Comparison of ENCODE assay signal across 8 cellular contexts in the genomic region with DNA sequence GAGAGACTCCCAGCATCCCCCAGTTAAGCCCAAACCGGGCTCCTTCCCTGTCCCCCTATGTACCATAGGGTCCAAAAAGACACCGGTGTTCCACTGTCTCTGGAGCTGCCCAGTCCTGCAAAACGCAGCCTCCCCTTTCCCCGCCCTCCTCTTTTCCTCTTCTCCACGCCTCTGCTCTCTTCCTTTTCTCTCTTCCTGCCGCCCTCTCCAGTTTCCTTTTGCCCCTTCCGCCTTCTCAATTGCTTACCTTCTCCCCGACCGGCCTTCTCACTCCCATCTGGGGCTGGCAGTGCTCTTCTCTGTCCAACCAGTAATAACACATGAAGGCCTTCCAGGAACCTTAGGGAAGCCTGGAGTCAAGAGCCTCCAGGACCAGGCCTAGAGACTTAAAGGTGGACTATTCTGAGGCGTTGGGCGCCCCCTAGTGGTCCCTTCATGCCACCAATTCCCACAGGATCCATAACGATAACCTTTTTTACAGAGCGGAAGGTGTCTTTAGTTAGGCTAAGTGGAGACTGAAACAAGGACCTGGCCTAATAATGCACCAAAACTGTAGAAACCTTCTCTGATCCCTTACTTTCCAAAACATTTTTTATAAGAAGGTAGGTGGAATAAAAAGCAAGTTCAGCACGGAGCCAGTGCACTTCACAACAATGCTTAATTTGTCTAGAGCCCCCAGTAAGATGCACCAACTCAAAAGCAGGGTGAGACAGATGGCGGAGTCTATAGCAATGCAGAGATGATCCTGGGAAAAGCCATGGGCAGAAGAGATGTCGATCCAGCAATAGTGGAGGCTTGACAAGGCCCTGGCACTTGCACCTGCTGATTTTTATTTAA. TPM values are rescaled to one million over a fixed set of nuclear protein-coding genes. Genes with fewer than 3 reads are reported as not detected.
DNase-seq lines count a peak whose midpoint lies in the region; ATAC-seq, FAIRE-seq and TF ChIP-seq lines count a peak whose summit lies in the region.

No MANE protein-coding gene starts in this region.

- WGBS in testis, 2 donors: 47 to 49% methylated on average over 16 of the region's 16 CpGs

- peak; percentile 69 for ATAC-seq in GM18909 (IDR thresholded peaks at IDR 0.05; ENCODE audit: poor library complexity, unreplicated experiment)

- H3K4me1 ChIP-seq in testis: no peaks in the 10 kb centered on the region

- H3K27ac ChIP-seq in testis: no peak overlapping the region

- H3K4me3 ChIP-seq in fibroblast of villous mesenchyme (ENCODE audit: low read depth, low read length): no peak overlapping the region
- no peak overlapping the region for H3K4me3 ChIP-seq in testis

- H3K9me3 Mint-ChIP-seq in activated T-helper 1 cell treated with anti-CD3 and anti-CD28 coated beads, Interleukin-12 subunit alpha, Interleukin-12 subunit beta, Interleukin-2, Interleukin-4 antibody, amounts not matched to agents 30 ng/mL and 10 ng/mL and 1 ng/mL, durations not matched to agents 14 hours and 24 hours and 36 hours: no peaks in the 10 kb centered on the region

- peaks cover 8% of the 10 kb centered on the region for H3K27me3 Mint-ChIP-seq in activated T-helper 1 cell treated with anti-CD3 and anti-CD28 coated beads, Interleukin-12 subunit alpha, Interleukin-12 subunit beta, Interleukin-2, Interleukin-4 antibody, amounts not matched to agents 30 ng/mL and 10 ng/mL and 1 ng/mL, durations not matched to agents 14 hours and 24 hours and 36 hours (ENCODE audit: insufficient read depth)

- intact Hi-C loops in activated T-helper 1 cell treated with anti-CD3 and anti-CD28 coated beads, Interleukin-12 subunit alpha, Interleukin-12 subunit beta, Interleukin-2, Interleukin-4 antibody, amounts not matched to agents 30 ng/mL and 10 ng/mL and 1 ng/mL, durations not matched to agents 14 hours and 24 hours and 36 hours (cut with micrococcal nuclease): loop anchor here (1.0 to 10.0 kb wide), 4 partner anchors 79 to 1075 kb away; no protein-coding TSS in a partner anchor
- intact Hi-C loops in testis (cut with DNase I; ENCODE audit: low total_unique reads): no loop called here

- no peak for FAIRE-seq in RCC 7860 (lab: Jason Lieb, UNC)

- in situ Hi-C loops in KBM-7 (cut with MboI; ENCODE audit: low pct_unique_long_range_greater_than_20kb, low sequenced_read_pairs): no loop called here

- no peaks in the 10 kb centered on the region for H3K4me1 Mint-ChIP-seq in activated T-helper 1 cell treated with anti-CD3 and anti-CD28 coated beads, Interleukin-12 subunit alpha, Interleukin-12 subunit beta, Interleukin-2, Interleukin-4 antibody, amounts not matched to agents 30 ng/mL and 10 ng/mL and 1 ng/mL, durations not matched to agents 14 hours and 24 hours and 36 hours (ENCODE audit: low read depth)

- DNase-seq in AG08395 (ENCODE audit: low spot score): peak; percentile 78
- DNase-seq in KBM-7: peak; percentile 83
- peak; percentile 39 for DNase-seq in RCC 7860 (ENCODE audit: low spot score)
- peak; percentile 14 for DNase-seq in activated T-helper 1 cell treated with anti-CD3 and anti-CD28 coated beads, Interleukin-12 subunit alpha, Interleukin-12 subunit beta, Interleukin-2, Interleukin-4 antibody, amounts not matched to agents 30 ng/mL and 10 ng/mL and 1 ng/mL, durations not matched to agents 14 hours and 24 hours and 36 hours (ENCODE audit: low spot score)
- DNase-seq in fibroblast of villous mesenchyme (ENCODE audit: low read depth): peak; percentile 77
- peak in 53 of 56 donors; percentile 4 to 92 (median 55) for DNase-seq in nucleus accumbens (lab: John Stamatoyannopoulos, UW)
- DNase-seq in testis: peak; percentile 91

- no peaks in the 10 kb centered on the region for H3K9me3 ChIP-seq in testis

- no peaks in the 10 kb centered on the region for H3K27me3 ChIP-seq in testis

- TF ChIP-seq POLR2A in testis (IDR thresholded peaks at IDR 0.05): no peak

- H3K36me3 Mint-ChIP-seq in activated T-helper 1 cell treated with anti-CD3 and anti-CD28 coated beads, Interleukin-12 subunit alpha, Interleukin-12 subunit beta, Interleukin-2, Interleukin-4 antibody, amounts not matched to agents 30 ng/mL and 10 ng/mL and 1 ng/mL, durations not matched to agents 14 hours and 24 hours and 36 hours (ENCODE audit: low read depth): no peaks in the 10 kb centered on the region

- H3K4me3 Mint-ChIP-seq in activated T-helper 1 cell treated with anti-CD3 and anti-CD28 coated beads, Interleukin-12 subunit alpha, Interleukin-12 subunit beta, Interleukin-2, Interleukin-4 antibody, amounts not matched to agents 30 ng/mL and 10 ng/mL and 1 ng/mL, durations not matched to agents 14 hours and 24 hours and 36 hours: no peak overlapping the region

- H3K36me3 ChIP-seq in testis (ENCODE audit: low read depth, missing control alignments): no peaks in the 10 kb centered on the region

- peak; percentile 90 for TF ChIP-seq CTCF in fibroblast of villous mesenchyme (IDR thresholded peaks at IDR 0.05; ENCODE audit: insufficient read depth, low read depth, low read length)
- TF ChIP-seq CTCF in testis (IDR thresholded peaks at IDR 0.05): peak; percentile 18 to 79 (median 41)

- no peak overlapping the region for H3K27ac Mint-ChIP-seq in activated T-helper 1 cell treated with anti-CD3 and anti-CD28 coated beads, Interleukin-12 subunit alpha, Interleukin-12 subunit beta, Interleukin-2, Interleukin-4 antibody, amounts not matched to agents 30 ng/mL and 10 ng/mL and 1 ng/mL, durations not matched to agents 14 hours and 24 hours and 36 hours

RNA-seq across cellular contexts. Expression of gene MSRB2, which starts 27.2 kb away (rescaled TPM):
- total RNA-seq in activated T-helper 1 cell treated with anti-CD3 and anti-CD28 coated beads, Interleukin-12 subunit alpha, Interleukin-12 subunit beta, Interleukin-2, Interleukin-4 antibody, amounts not matched to agents 30 ng/mL and 10 ng/mL and 1 ng/mL, durations not matched to agents 14 hours and 24 hours and 36 hours: 3.0 and 4.0 TPM in 2 replicates
- total RNA-seq in fibroblast of villous mesenchyme: 11.9 and 15.1 TPM in 2 replicates
- 10 to 100 TPM; 15.7 to 16.0 TPM for total RNA-seq in testis
- 14.2 TPM for polyA plus RNA-seq in testis (ENCODE audit: insufficient read depth, low read depth, low replicate concordance)

Comparison
In these comparisons a context has a peak if more than half of its experiments do, and no peak if none do; other contexts are left out.
1. DNase-seq: peak in every context shown above with its lines; median percentile 91 in testis; 83 in KBM-7; 78 in AG08395; 77 in fibroblast of villous mesenchyme; 55 in nucleus accumbens; 39 in RCC 7860; 14 in activated T-helper 1 cell treated with anti-CD3 and anti-CD28 coated beads, Interleukin-12 subunit alpha, Interleukin-12 subunit beta, Interleukin-2, Interleukin-4 antibody, amounts not matched to agents 30 ng/mL and 10 ng/mL and 1 ng/mL, durations not matched to agents 14 hours and 24 hours and 36 hours.